Comparison of ENCODE assay signal across 1 cellular context in genomic region chr21:45471229-45472052, GRCh38.
A peak's percentile ranks its signal among the peaks of the same experiment; 100 is the strongest.
TF ChIP-seq lines count a peak whose summit lies in the region.

No MANE protein-coding gene starts in this region.

TF ChIP-seq in HepG2, 621 proteins besides CTCF, POLR2A, EP300 and RAD21 (continued from another document and continues in another):
- TF ChIP-seq, protein P1, sequence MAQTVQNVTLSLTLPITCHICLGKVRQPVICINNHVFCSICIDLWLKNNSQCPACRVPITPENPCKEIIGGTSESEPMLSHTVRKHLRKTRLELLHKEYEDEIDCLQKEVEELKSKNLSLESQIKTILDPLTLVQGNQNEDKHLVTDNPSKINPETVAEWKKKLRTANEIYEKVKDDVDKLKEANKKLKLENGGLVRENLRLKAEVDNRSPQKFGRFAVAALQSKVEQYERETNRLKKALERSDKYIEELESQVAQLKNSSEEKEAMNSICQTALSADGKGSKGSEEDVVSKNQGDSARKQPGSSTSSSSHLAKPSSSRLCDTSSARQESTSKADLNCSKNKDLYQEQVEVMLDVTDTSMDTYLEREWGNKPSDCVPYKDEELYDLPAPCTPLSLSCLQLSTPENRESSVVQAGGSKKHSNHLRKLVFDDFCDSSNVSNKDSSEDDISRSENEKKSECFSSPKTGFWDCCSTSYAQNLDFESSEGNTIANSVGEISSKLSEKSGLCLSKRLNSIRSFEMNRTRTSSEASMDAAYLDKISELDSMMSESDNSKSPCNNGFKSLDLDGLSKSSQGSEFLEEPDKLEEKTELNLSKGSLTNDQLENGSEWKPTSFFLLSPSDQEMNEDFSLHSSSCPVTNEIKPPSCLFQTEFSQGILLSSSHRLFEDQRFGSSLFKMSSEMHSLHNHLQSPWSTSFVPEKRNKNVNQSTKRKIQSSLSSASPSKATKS (CRISPR knock-in tag; IDR thresholded peaks at IDR 0.05) = no peak
- TF ChIP-seq REXO4 (CRISPR knock-in tag; IDR thresholded peaks at IDR 0.05; ENCODE audit: borderline replicate concordance) = no peak
- TF ChIP-seq ZNF33A (CRISPR knock-in tag; IDR thresholded peaks at IDR 0.05; ENCODE audit: borderline replicate concordance) = no peak
- no peak for TF ChIP-seq ZNF781 (CRISPR knock-in tag; IDR thresholded peaks at IDR 0.05; ENCODE audit: borderline replicate concordance, not compliant biosample characterization)
- peak; percentile 81; the same call in 1 of the 2 replicates for TF ChIP-seq HMG20A (CRISPR knock-in tag; IDR thresholded peaks at IDR 0.05; ENCODE audit: borderline replicate concordance)
- TF ChIP-seq ZNF614 (CRISPR knock-in tag; IDR thresholded peaks at IDR 0.05; ENCODE audit: borderline replicate concordance) = 0 out of 2 replicates have a peak, but pooled peaks have one; percentile 50
- no peak for TF ChIP-seq ZNF30 (CRISPR knock-in tag; IDR thresholded peaks at IDR 0.05)
- no peak for TF ChIP-seq ZNF160 (CRISPR knock-in tag; IDR thresholded peaks at IDR 0.05)
- no peak for TF ChIP-seq ZMAT5 (CRISPR knock-in tag; IDR thresholded peaks at IDR 0.05; ENCODE audit: borderline replicate concordance, low read depth)
- no peak for TF ChIP-seq ZNF280B (CRISPR knock-in tag; IDR thresholded peaks at IDR 0.05; ENCODE audit: borderline replicate concordance)
- TF ChIP-seq KLF12 (CRISPR knock-in tag; IDR thresholded peaks at IDR 0.05; ENCODE audit: borderline replicate concordance) = no peak
- no peak; the same call in 1 of the 2 replicates for TF ChIP-seq SSRP1 (CRISPR knock-in tag; IDR thresholded peaks at IDR 0.05)
- TF ChIP-seq ZNF605 (CRISPR knock-in tag; IDR thresholded peaks at IDR 0.05) = peak; percentile 67; the same call in 1 of the 2 replicates
- no peak for TF ChIP-seq ZEB1 (IDR thresholded peaks at IDR 0.05; ENCODE audit: insufficient replicate concordance, low read depth)
- TF ChIP-seq, protein P2, sequence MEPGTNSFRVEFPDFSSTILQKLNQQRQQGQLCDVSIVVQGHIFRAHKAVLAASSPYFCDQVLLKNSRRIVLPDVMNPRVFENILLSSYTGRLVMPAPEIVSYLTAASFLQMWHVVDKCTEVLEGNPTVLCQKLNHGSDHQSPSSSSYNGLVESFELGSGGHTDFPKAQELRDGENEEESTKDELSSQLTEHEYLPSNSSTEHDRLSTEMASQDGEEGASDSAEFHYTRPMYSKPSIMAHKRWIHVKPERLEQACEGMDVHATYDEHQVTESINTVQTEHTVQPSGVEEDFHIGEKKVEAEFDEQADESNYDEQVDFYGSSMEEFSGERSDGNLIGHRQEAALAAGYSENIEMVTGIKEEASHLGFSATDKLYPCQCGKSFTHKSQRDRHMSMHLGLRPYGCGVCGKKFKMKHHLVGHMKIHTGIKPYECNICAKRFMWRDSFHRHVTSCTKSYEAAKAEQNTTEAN (CRISPR knock-in tag; conservative IDR thresholded peaks at IDR 0.05) = peak; percentile 97
- no peak for TF ChIP-seq AHR (CRISPR knock-in tag; IDR thresholded peaks at IDR 0.05)
- TF ChIP-seq CHCHD3 (CRISPR knock-in tag; IDR thresholded peaks at IDR 0.05) = no peak
- TF ChIP-seq MXI1 (IDR thresholded peaks at IDR 0.05; ENCODE audit: borderline replicate concordance, low read depth, low read length) = peak; percentile 65; the same call in 1 of the 3 replicates
- TF ChIP-seq HNF4A (CRISPR knock-in tag; IDR thresholded peaks at IDR 0.05) = peak; percentile 99
- no peak for TF ChIP-seq NFATC3 (CRISPR knock-in tag; IDR thresholded peaks at IDR 0.05)
- TF ChIP-seq ZNF670 (CRISPR knock-in tag; IDR thresholded peaks at IDR 0.05; ENCODE audit: borderline replicate concordance) = peak; percentile 35
- TF ChIP-seq ZFP41 (CRISPR knock-in tag; IDR thresholded peaks at IDR 0.05; ENCODE audit: borderline replicate concordance) = peak; percentile 37; the same call in 1 of the 2 replicates
- TF ChIP-seq SETDB1 (CRISPR knock-in tag; IDR thresholded peaks at IDR 0.05; ENCODE audit: borderline replicate concordance) = no peak
- 0 out of 2 replicates have a peak, but pooled peaks have one; percentile 13 for TF ChIP-seq SP4 (CRISPR knock-in tag; IDR thresholded peaks at IDR 0.05)
- peak; percentile 74 for TF ChIP-seq KDM2A (CRISPR knock-in tag; IDR thresholded peaks at IDR 0.05; ENCODE audit: borderline replicate concordance, low read depth)
- TF ChIP-seq ZNF251 (CRISPR knock-in tag; IDR thresholded peaks at IDR 0.05) = no peak
- no peak for TF ChIP-seq EEA1 (CRISPR knock-in tag; IDR thresholded peaks at IDR 0.05; ENCODE audit: borderline replicate concordance)
- TF ChIP-seq CENPT (CRISPR knock-in tag; IDR thresholded peaks at IDR 0.05; ENCODE audit: low read depth) = no peak
- TF ChIP-seq, protein P3, sequence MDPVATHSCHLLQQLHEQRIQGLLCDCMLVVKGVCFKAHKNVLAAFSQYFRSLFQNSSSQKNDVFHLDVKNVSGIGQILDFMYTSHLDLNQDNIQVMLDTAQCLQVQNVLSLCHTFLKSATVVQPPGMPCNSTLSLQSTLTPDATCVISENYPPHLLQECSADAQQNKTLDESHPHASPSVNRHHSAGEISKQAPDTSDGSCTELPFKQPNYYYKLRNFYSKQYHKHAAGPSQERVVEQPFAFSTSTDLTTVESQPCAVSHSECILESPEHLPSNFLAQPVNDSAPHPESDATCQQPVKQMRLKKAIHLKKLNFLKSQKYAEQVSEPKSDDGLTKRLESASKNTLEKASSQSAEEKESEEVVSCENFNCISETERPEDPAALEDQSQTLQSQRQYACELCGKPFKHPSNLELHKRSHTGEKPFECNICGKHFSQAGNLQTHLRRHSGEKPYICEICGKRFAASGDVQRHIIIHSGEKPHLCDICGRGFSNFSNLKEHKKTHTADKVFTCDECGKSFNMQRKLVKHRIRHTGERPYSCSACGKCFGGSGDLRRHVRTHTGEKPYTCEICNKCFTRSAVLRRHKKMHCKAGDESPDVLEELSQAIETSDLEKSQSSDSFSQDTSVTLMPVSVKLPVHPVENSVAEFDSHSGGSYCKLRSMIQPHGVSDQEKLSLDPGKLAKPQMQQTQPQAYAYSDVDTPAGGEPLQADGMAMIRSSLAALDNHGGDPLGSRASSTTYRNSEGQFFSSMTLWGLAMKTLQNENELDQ (CRISPR knock-in tag; IDR thresholded peaks at IDR 0.05; ENCODE audit: borderline replicate concordance) = no peak
- no peak for TF ChIP-seq NFE2 (CRISPR knock-in tag; IDR thresholded peaks at IDR 0.05)
- TF ChIP-seq ZBTB1 (CRISPR knock-in tag; IDR thresholded peaks at IDR 0.05; ENCODE audit: borderline replicate concordance) = no peak; the same call in 1 of the 2 replicates
- no peak for TF ChIP-seq AGO2 (optimal IDR thresholded peaks at IDR 0.05; ENCODE audit: low read depth, low read length)
- TF ChIP-seq NFYB (CRISPR knock-in tag; IDR thresholded peaks at IDR 0.05) = no peak; the same call in 1 of the 2 replicates
- TF ChIP-seq ZBTB7A (CRISPR knock-in tag; IDR thresholded peaks at IDR 0.05) = peak; percentile 94
- TF ChIP-seq ZNF3 (CRISPR knock-in tag; IDR thresholded peaks at IDR 0.05) = no peak
- TF ChIP-seq TMF1 (CRISPR knock-in tag; IDR thresholded peaks at IDR 0.05; ENCODE audit: low read depth) = no peak; the same call in 1 of the 2 replicates
- peak; percentile 48; the same call in 1 of the 2 replicates for TF ChIP-seq ZNF512B (CRISPR knock-in tag; IDR thresholded peaks at IDR 0.05; ENCODE audit: borderline replicate concordance)
- peak; percentile 89 for TF ChIP-seq ZSCAN9 (CRISPR knock-in tag; IDR thresholded peaks at IDR 0.05; ENCODE audit: borderline replicate concordance)
- peak; percentile 10; the same call in 1 of the 2 replicates for TF ChIP-seq ZNF572 (CRISPR knock-in tag; IDR thresholded peaks at IDR 0.05)
- TF ChIP-seq SAP130 (CRISPR knock-in tag; IDR thresholded peaks at IDR 0.05; ENCODE audit: low read depth) = peak; percentile 92
- 0 out of 2 replicates have a peak, but pooled peaks have one; percentile 52 for TF ChIP-seq ZNF280D (CRISPR knock-in tag; IDR thresholded peaks at IDR 0.05)
- peak; percentile 78 for TF ChIP-seq MTA1 (CRISPR knock-in tag; IDR thresholded peaks at IDR 0.05; ENCODE audit: borderline replicate concordance)
- TF ChIP-seq, protein P4, sequence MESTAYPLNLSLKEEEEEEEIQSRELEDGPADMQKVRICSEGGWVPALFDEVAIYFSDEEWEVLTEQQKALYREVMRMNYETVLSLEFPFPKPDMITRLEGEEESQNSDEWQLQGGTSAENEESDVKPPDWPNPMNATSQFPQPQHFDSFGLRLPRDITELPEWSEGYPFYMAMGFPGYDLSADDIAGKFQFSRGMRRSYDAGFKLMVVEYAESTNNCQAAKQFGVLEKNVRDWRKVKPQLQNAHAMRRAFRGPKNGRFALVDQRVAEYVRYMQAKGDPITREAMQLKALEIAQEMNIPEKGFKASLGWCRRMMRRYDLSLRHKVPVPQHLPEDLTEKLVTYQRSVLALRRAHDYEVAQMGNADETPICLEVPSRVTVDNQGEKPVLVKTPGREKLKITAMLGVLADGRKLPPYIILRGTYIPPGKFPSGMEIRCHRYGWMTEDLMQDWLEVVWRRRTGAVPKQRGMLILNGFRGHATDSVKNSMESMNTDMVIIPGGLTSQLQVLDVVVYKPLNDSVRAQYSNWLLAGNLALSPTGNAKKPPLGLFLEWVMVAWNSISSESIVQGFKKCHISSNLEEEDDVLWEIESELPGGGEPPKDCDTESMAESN (CRISPR knock-in tag; conservative IDR thresholded peaks at IDR 0.05) = peak; percentile 81; the same call in 1 of the 2 replicates
- TF ChIP-seq HNF1B (CRISPR knock-in tag; IDR thresholded peaks at IDR 0.05) = peak; percentile 88
- peak; percentile 71; the same call in 1 of the 2 replicates for TF ChIP-seq ZNF776 (CRISPR knock-in tag; IDR thresholded peaks at IDR 0.05)
